ENCODE assay signal across 8 cellular contexts in the genomic region with DNA sequence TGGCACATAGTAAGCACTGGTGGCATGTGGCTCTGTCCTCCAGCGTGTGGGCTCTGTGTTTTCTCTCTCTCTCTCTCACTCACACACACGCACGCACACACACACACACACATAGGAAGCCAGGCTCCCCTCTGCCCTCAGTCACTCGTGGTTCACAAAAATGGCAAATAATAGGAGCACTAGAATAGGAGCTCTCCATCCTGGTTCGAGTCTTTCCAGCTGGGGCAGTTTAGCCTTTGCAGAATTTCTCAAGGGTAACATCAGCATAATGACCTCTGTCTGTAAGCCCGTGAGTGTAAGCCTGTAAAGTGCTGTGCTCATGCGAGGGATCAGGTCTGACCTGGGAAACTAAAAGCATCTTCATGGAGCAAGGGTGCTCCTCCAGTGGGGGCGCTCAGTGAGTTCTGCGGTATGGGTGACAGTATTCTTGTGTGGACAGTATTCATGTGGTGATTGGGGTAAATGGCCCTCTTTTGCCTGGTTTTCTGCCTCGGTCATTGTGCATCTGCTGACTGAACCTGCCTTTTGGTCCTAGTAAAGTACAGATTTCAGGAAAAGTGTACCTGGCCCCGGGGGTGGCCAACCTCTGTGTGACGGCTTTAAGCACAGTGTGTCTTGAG. TPM values are rescaled to one million over a fixed set of nuclear protein-coding genes. Genes with fewer than 3 reads are reported as not detected.
DNase-seq lines count a peak whose midpoint lies in the region; ATAC-seq and TF ChIP-seq lines count a peak whose summit lies in the region.

No MANE protein-coding gene starts in this region.

- no peak overlapping the region for H3K4me3 ChIP-seq in KMS-11 (IDR thresholded peaks at IDR 0.05; ENCODE audit: insufficient read depth, low read depth, low read length)

- peak; percentile 26 for ATAC-seq in CD4-positive, alpha-beta T cell (ENCODE audit: poor library complexity)

- CTCF ChIA-PET in CD4-positive, alpha-beta T cell (lab: Charles Lee), result interaction anchor here (7.1 kb wide), 1 partner anchor 14 kb away, joined by 65 read pairs; no protein-coding TSS in a partner anchor

- H3K27ac ChIP-seq in CD4-positive, alpha-beta T cell (ENCODE audit: low read depth, low read length), result peak overlapping the region; percentile 79
- no peak overlapping the region for H3K27ac ChIP-seq in KMS-11

- H3K4me1 Mint-ChIP-seq in CD4-positive, alpha-beta T cell (ENCODE audit: low read depth), result peaks cover 60% of the 10 kb centered on the region
- H3K4me1 Mint-ChIP-seq in glutamatergic neuron (ENCODE audit: low read depth, unreplicated experiment) (peaks cover 17% of the 10 kb centered on the region), progenitor cell of endocrine pancreas (ENCODE audit: low read depth) (peaks cover 14% of the 10 kb centered on the region)

- no peaks in the 10 kb centered on the region for H3K9me3 Mint-ChIP-seq in CD4-positive, alpha-beta T cell
- peaks cover 2% of the 10 kb centered on the region for H3K9me3 Mint-ChIP-seq in glutamatergic neuron (ENCODE audit: unreplicated experiment)
- no peaks in the 10 kb centered on the region for H3K9me3 Mint-ChIP-seq in progenitor cell of endocrine pancreas (ENCODE audit: low read depth)

- POLR2A ChIA-PET in CD4-positive, alpha-beta T cell (lab: Charles Lee), result interaction anchor here (1.0 to 10.8 kb wide), 6 partner anchors 8 to 42 kb away, joined by 3 to 136 read pairs (median 8); a partner anchor contains a TSS

- peaks cover 41% of the 10 kb centered on the region for H3K79me2 ChIP-seq in KMS-11 (ENCODE audit: insufficient read depth, low read depth)

- H3K9me3 ChIP-seq in CD4-positive, alpha-beta T cell (ENCODE audit: control insufficient read depth, low read length), result no peaks in the 10 kb centered on the region

- peak overlapping the region; percentile 87 for H3K27ac Mint-ChIP-seq in CD4-positive, alpha-beta T cell
- H3K27ac Mint-ChIP-seq in glutamatergic neuron (ENCODE audit: unreplicated experiment) (peak overlapping the region; percentile 59), progenitor cell of endocrine pancreas (peak overlapping the region; percentile 71)

- H3K9ac ChIP-seq in KMS-11, result no peak overlapping the region

- intact Hi-C loops in CD4-positive, alpha-beta T cell (cut with DNase I, micrococcal nuclease), result loop anchor here in 1 of 2 experiments (1.0 to 2.0 kb wide), 3 partner anchors 17 to 219 kb away; a partner anchor contains a TSS

- H4K20me1 ChIP-seq in KMS-11 (ENCODE audit: insufficient read depth), result 0 out of 2 replicates have a peak, but pooled peaks cover 3% of the 10 kb centered on the region

- H3K4me3 Mint-ChIP-seq in CD4-positive, alpha-beta T cell, result peak overlapping the region; percentile 85
- H3K4me3 Mint-ChIP-seq in glutamatergic neuron (ENCODE audit: unreplicated experiment) (peak overlapping the region; percentile 72), progenitor cell of endocrine pancreas (ENCODE audit: low read depth) (peak overlapping the region; percentile 77)

- H3K27me3 Mint-ChIP-seq in CD4-positive, alpha-beta T cell, result no peaks in the 10 kb centered on the region
- H3K27me3 Mint-ChIP-seq in glutamatergic neuron (ENCODE audit: unreplicated experiment) (peaks cover 9% of the 10 kb centered on the region), progenitor cell of endocrine pancreas (peaks cover 27% of the 10 kb centered on the region)

- H3K4me2 ChIP-seq in KMS-11, result peak overlapping the region; percentile 74

- TF ChIP-seq CTCF in CD4-positive, alpha-beta T cell (IDR thresholded peaks at IDR 0.05), result no peak
- TF ChIP-seq CTCF in KMS-11 (conservative IDR thresholded peaks at IDR 0.05; ENCODE audit: low read depth, low read length) (no peak), glutamatergic neuron (IDR thresholded peaks at IDR 0.05; ENCODE audit: partially characterized antibody, unreplicated experiment) (no peak), progenitor cell of endocrine pancreas (IDR thresholded peaks at IDR 0.05; ENCODE audit: unreplicated experiment) (no peak)

- H3K36me3 Mint-ChIP-seq in CD4-positive, alpha-beta T cell (ENCODE audit: low read depth), result peaks cover 49% of the 10 kb centered on the region
- H3K36me3 Mint-ChIP-seq in glutamatergic neuron (ENCODE audit: unreplicated experiment) (no peaks in the 10 kb centered on the region), progenitor cell of endocrine pancreas (ENCODE audit: insufficient read depth) (peaks cover 2% of the 10 kb centered on the region)

- no peaks in the 10 kb centered on the region for H3K27me3 ChIP-seq in CD4-positive, alpha-beta T cell (ENCODE audit: control insufficient read depth, insufficient read depth, low read length)
- no peaks in the 10 kb centered on the region for H3K27me3 ChIP-seq in KMS-11 (ENCODE audit: insufficient read depth, low read depth)

- H2AFZ ChIP-seq in KMS-11 (ENCODE audit: low read depth), result peak overlapping the region; percentile 82

- no peaks in the 10 kb centered on the region; the same call in 1 of the 2 replicates for H3K36me3 ChIP-seq in KMS-11 (ENCODE audit: insufficient read depth)

- DNase-seq in CD4-positive, alpha-beta T cell, result peak in 4 of 10 experiments; percentile 31 to 57 (median 48)
- DNase-seq in activated naive CD4-positive, alpha-beta T cell treated with Interleukin-2 at 50 U/mL for 16 hours, result peak; percentile 56
- DNase-seq in glutamatergic neuron (no peak), progenitor cell of endocrine pancreas (ENCODE audit: low spot score, unreplicated experiment) (no peak), NCI-H1436 treated with DMSO at 0.1 percent for 48 hours (lab: John Stamatoyannopoulos, UW) (no peak), NCI-H748 (lab: John Stamatoyannopoulos, UW; ENCODE audit: unreplicated experiment) (no peak), HPDE6-E6E7 (ENCODE audit: extremely low spot score) (no peak)

- peaks cover 43% of the 10 kb centered on the region for H3K4me1 ChIP-seq in KMS-11 (ENCODE audit: low read depth, poor library complexity, severe bottlenecking)

RNA-seq across cellular contexts. Expression of a gene that starts 0.8 kb away (rescaled TPM):
- 100 to 1,000 TPM; 164 to 165 TPM for total RNA-seq in CD4-positive, alpha-beta T cell
- total RNA-seq in glutamatergic neuron (ENCODE audit: unreplicated experiment) (1.3 TPM), progenitor cell of endocrine pancreas (3.0 TPM in 2 replicates)

RNA-seq across cellular contexts. Expression of a gene that starts 41.0 kb away (rescaled TPM):
- total RNA-seq in CD4-positive, alpha-beta T cell, result 10 to 100 TPM; 39.0 to 41.5 TPM
- total RNA-seq in glutamatergic neuron (ENCODE audit: unreplicated experiment) (61.5 TPM), progenitor cell of endocrine pancreas (78.2 and 83.1 TPM in 2 replicates)

Comparison
In these comparisons a context has a peak if more than half of its experiments do, and no peak if none do; other contexts are left out.
1. RNA of a gene that starts 0.8 kb away (total RNA-seq): 164 to 165 TPM in CD4-positive, alpha-beta T cell; 3.0 TPM in progenitor cell of endocrine pancreas and 1.3 TPM in glutamatergic neuron (single experiment); every median in the first group is over 10 times any median in the second.
2. Peak in every context shown above with its lines, with median percentiles within 50 percentile points of each other: H3K27ac Mint-ChIP-seq and H3K4me3 Mint-ChIP-seq.